ENCODE assay signal across 23 cellular contexts in genomic region chr12:43852744-43853143, GRCh38.
"Had no signal": no experiment of that assay in that cellular context is flagged by ENCODE, and none has a peak within 500 bp of the region (broad histone marks: within the 10 kb centered on the region; RNA-seq: fewer than 3 reads in every experiment).

No MANE protein-coding gene starts in this region.

- H3K27me3 ChIP-seq: brain microvascular endothelial cell, esophagus squamous epithelium, hepatocyte, upper lobe of right lung had no signal

- H2AFZ ChIP-seq: hepatocyte had no signal

- H3K4me1 ChIP-seq: lower lobe of right lung, upper lobe of right lung had no signal

- FAIRE-seq: endometrium, islet of Langerhans had no signal

- H3K9me3 ChIP-seq: thoracic aorta, upper lobe of right lung had no signal

- ATAC-seq: activated naive CD8-positive, alpha-beta T cell treated with anti-CD3 and anti-CD28 coated beads, Interleukin-2, amount 50 U/mL, for 24 hours; activated T-cell treated with anti-CD3 and anti-CD28 coated beads, Interleukin-2, amount 50 U/mL, for 4 hours; lower lobe of right lung; sciatic nerve; stimulated activated effector memory CD8-positive, alpha-beta T cell treated with anti-CD3 and anti-CD28 coated beads, Interleukin-12 subunit alpha, Interleukin-12 subunit beta, amount 100 ng/mL, for 72 hours; upper lobe of right lung had no signal

- H3K4me1 Mint-ChIP-seq: nephron progenitor cell had no signal

- H3K4me3 ChIP-seq: esophagus squamous epithelium, hepatocyte, lower lobe of right lung, smooth muscle cell, thoracic aorta, upper lobe of right lung had no signal

- DNase-seq: activated CD4-positive, alpha-beta T cell treated with anti-CD3 and anti-CD28 coated beads, Interleukin-2, amount 50 U/mL, for 1 hour; activated CD8-positive, alpha-beta memory T cell treated with anti-CD3 and anti-CD28 coated beads, Interleukin-2, amount 50 U/mL, for 4 hours; activated naive CD4-positive, alpha-beta T cell treated with anti-CD3 and anti-CD28 coated beads for 36 hours; activated naive CD8-positive, alpha-beta T cell treated with anti-CD3 and anti-CD28 coated beads, Interleukin-2, amount 50 U/mL, for 24 hours; activated T-cell treated with anti-CD3 and anti-CD28 coated beads, Interleukin-2, amount 50 U/mL, for 4 hours; anterior cingulate cortex; brain microvascular endothelial cell; cortex of kidney; esophagus squamous epithelium; lower lobe of right lung; midbrain; nephron progenitor cell; nucleus accumbens; stimulated activated CD4-positive, alpha-beta T cell treated with anti-CD3 and anti-CD28 coated beads, Interleukin-4, amount 100 ng/mL, for 1 hour; T-helper 9 cell; upper lobe of right lung had no signal

- H3K4me3 Mint-ChIP-seq: activated naive CD4-positive, alpha-beta T cell treated with anti-CD3 and anti-CD28 coated beads for 36 hours; activated naive CD8-positive, alpha-beta T cell treated with anti-CD3 and anti-CD28 coated beads, Interleukin-2, amount 50 U/mL, for 24 hours; activated T-cell treated with anti-CD3 and anti-CD28 coated beads, Interleukin-2, amount 50 U/mL, for 4 hours; nephron progenitor cell; stimulated activated effector memory CD8-positive, alpha-beta T cell treated with anti-CD3 and anti-CD28 coated beads, Interleukin-12 subunit alpha, Interleukin-12 subunit beta, amount 100 ng/mL, for 72 hours had no signal

- H3K27me3 Mint-ChIP-seq: activated naive CD8-positive, alpha-beta T cell treated with anti-CD3 and anti-CD28 coated beads, Interleukin-2, amount 50 U/mL, for 24 hours had no signal

- H3K4me2 ChIP-seq: hepatocyte, smooth muscle cell had no signal

- H3K36me3 ChIP-seq: brain microvascular endothelial cell, lower lobe of right lung, thoracic aorta, upper lobe of right lung had no signal

- H3K27ac Mint-ChIP-seq: activated naive CD4-positive, alpha-beta T cell treated with anti-CD3 and anti-CD28 coated beads for 36 hours; activated naive CD8-positive, alpha-beta T cell treated with anti-CD3 and anti-CD28 coated beads, Interleukin-2, amount 50 U/mL, for 24 hours; nephron progenitor cell; stimulated activated effector memory CD8-positive, alpha-beta T cell treated with anti-CD3 and anti-CD28 coated beads, Interleukin-12 subunit alpha, Interleukin-12 subunit beta, amount 100 ng/mL, for 72 hours had no signal

- H3K27ac ChIP-seq: brain microvascular endothelial cell, hepatocyte, lower lobe of right lung, thoracic aorta, upper lobe of right lung had no signal

- H3K36me3 Mint-ChIP-seq: stimulated activated effector memory CD8-positive, alpha-beta T cell treated with anti-CD3 and anti-CD28 coated beads, Interleukin-12 subunit alpha, Interleukin-12 subunit beta, amount 100 ng/mL, for 72 hours had no signal
